11 cellular contexts compared by ENCODE assay signal in the genomic region with DNA sequence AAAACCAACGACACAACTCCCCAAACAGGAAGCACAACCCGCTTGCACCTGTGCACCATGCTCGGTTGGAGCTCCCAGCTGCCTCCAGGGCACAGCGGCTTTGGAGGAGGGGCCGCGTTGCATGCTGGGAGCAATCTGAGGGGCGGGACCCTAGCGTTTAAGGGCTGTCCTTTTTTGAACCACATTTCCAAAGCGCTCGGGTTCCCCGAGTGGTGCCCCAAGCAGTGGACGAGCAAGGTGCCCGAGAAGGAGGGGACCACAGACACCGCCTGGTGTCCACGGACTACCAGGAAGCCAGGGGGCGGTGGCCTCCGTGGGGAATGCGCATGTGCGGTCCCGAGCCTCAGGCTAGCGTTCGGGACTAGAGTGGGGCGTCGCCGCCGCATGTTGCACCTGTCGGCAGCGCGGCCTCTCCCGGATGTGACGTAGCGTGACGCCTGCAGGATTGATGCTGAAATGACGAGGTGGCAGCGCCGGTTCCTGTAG. TPM values are rescaled to one million over a fixed set of nuclear protein-coding genes. Genes with fewer than 3 reads are reported as not detected.
DNase-seq lines count a peak whose midpoint lies in the region; ATAC-seq, FAIRE-seq and TF ChIP-seq lines count a peak whose summit lies in the region.
"Had no signal": no experiment of that assay in that cellular context is flagged by ENCODE, and none has a peak within 500 bp of the region (broad histone marks: within the 10 kb centered on the region; RNA-seq: fewer than 3 reads in every experiment).

No MANE protein-coding gene starts in this region.

- no peak for FAIRE-seq in keratinocyte (lab: Jason Lieb, UNC)
- FAIRE-seq: bronchial epithelial cell had no signal

- no peak for TF ChIP-seq POLR2A in suprapubic skin (IDR thresholded peaks at IDR 0.05)

- DNase-seq in T-helper 2 cell (peak; percentile 17 to 64 (median 36)), keratinocyte (ENCODE audit: low read depth, low spot score) (no peak), suprapubic skin (ENCODE audit: low spot score in 2 of 2) (no peak), NCI-H524 treated with DMSO at 0.1 percent for 48 hours (lab: John Stamatoyannopoulos, UW) (no peak), ureter (ENCODE audit: low spot score) (no peak)
- no peak for DNase-seq in T-helper 2 cell treated with Interferon-gamma antibody and Interleukin-4, amounts not matched to agents 5 μg/mL and 100 μg/mL, for 36 hours (ENCODE audit: low spot score)
- DNase-seq in activated CD8-positive, alpha-beta memory T cell treated with anti-CD3 and anti-CD28 coated beads, Interleukin-2, amount 50 U/mL, for 48 hours: peak; percentile 75
- DNase-seq: right lobe of liver had no signal

- TF ChIP-seq CTCF in keratinocyte (optimal IDR thresholded peaks at IDR 0.05 in 1 of 3, IDR thresholded peaks at IDR 0.05 in 1 of 3, conservative IDR thresholded peaks at IDR 0.05 in 1 of 3; ENCODE audit: extremely low read depth in 1 of 3, insufficient read depth in 2 of 3, low read length in 3 of 3) (no peak), suprapubic skin (IDR thresholded peaks at IDR 0.05) (no peak)

- H3K27me3 Mint-ChIP-seq in T-helper 2 cell treated with Interferon-gamma antibody and Interleukin-4, amounts not matched to agents 5 μg/mL and 100 μg/mL, for 36 hours (ENCODE audit: low read depth): no peaks in the 10 kb centered on the region

- TF ChIP-seq EP300 in suprapubic skin (IDR thresholded peaks at IDR 0.05): no peak

- no peak overlapping the region for H3K27ac ChIP-seq in keratinocyte (ENCODE audit: control insufficient read depth, insufficient read depth, low read length)
- H3K27ac ChIP-seq in suprapubic skin: no peak overlapping the region
- H3K27ac ChIP-seq: right lobe of liver had no signal

- no peaks in the 10 kb centered on the region for H3K4me1 Mint-ChIP-seq in T-helper 2 cell treated with Interferon-gamma antibody and Interleukin-4, amounts not matched to agents 5 μg/mL and 100 μg/mL, for 36 hours (ENCODE audit: low read depth)

- H3K36me3 ChIP-seq in keratinocyte (ENCODE audit: control insufficient read depth in 2 of 2, extremely low read depth in 1 of 2, insufficient read depth in 2 of 2, low read length in 2 of 2) (no peaks in the 10 kb centered on the region), suprapubic skin (no peaks in the 10 kb centered on the region)
- H3K36me3 ChIP-seq: right lobe of liver had no signal

- H3K27me3 ChIP-seq in keratinocyte (ENCODE audit: control insufficient read depth, extremely low read depth, insufficient read depth, low read length) (no peaks in the 10 kb centered on the region), suprapubic skin (no peaks in the 10 kb centered on the region)
- H3K27me3 ChIP-seq: right lobe of liver had no signal

- H3K9me1 ChIP-seq in keratinocyte (ENCODE audit: control insufficient read depth, extremely low read depth, insufficient read depth, low read length): no peaks in the 10 kb centered on the region

- H3K4me2 ChIP-seq in keratinocyte (ENCODE audit: control insufficient read depth, extremely low read depth, insufficient read depth, low read depth, low read length): peak overlapping the region; percentile 5

- no peak overlapping the region for H2AFZ ChIP-seq in keratinocyte (ENCODE audit: control insufficient read depth, low read length)

- no peak overlapping the region for H3K9ac ChIP-seq in keratinocyte (ENCODE audit: control insufficient read depth, extremely low read depth, insufficient read depth, low read length)

- H3K9me3 ChIP-seq in keratinocyte (ENCODE audit: control insufficient read depth, low read depth, low read length): no peaks in the 10 kb centered on the region
- H3K9me3 ChIP-seq in suprapubic skin: no peaks in the 10 kb centered on the region
- H3K9me3 ChIP-seq: right lobe of liver had no signal

- no peak for ATAC-seq in HG02610 (IDR thresholded peaks at IDR 0.05; ENCODE audit: unreplicated experiment)

- H3K79me2 ChIP-seq in keratinocyte (ENCODE audit: control insufficient read depth, insufficient read depth, low read length): no peaks in the 10 kb centered on the region

- H3K4me3 ChIP-seq in keratinocyte (ENCODE audit: control insufficient read depth in 2 of 3, extremely low read depth in 1 of 3, insufficient read depth in 2 of 3, low read depth in 1 of 3, low read length in 3 of 3) (peak overlapping the region in 1 of 3 experiments; percentile 20), suprapubic skin (peak overlapping the region; percentile 40)
- H3K4me3 ChIP-seq: right lobe of liver had no signal

- dilution Hi-C loops in keratinocyte (cut with MboI; ENCODE audit: extremely low pct_ligation_motif_present, low sequenced_read_pairs): no loop called here

- H3K36me3 Mint-ChIP-seq in T-helper 2 cell treated with Interferon-gamma antibody and Interleukin-4, amounts not matched to agents 5 μg/mL and 100 μg/mL, for 36 hours (ENCODE audit: low read depth): no peaks in the 10 kb centered on the region

- peaks cover 5% of the 10 kb centered on the region for H3K9me3 Mint-ChIP-seq in T-helper 2 cell treated with Interferon-gamma antibody and Interleukin-4, amounts not matched to agents 5 μg/mL and 100 μg/mL, for 36 hours

- H3K4me3 Mint-ChIP-seq in T-helper 2 cell treated with Interferon-gamma antibody and Interleukin-4, amounts not matched to agents 5 μg/mL and 100 μg/mL, for 36 hours: no peak overlapping the region

- H4K20me1 ChIP-seq in keratinocyte (ENCODE audit: control insufficient read depth, extremely low read depth, insufficient read depth, low read length): no peaks in the 10 kb centered on the region

- no peak overlapping the region for H3K27ac Mint-ChIP-seq in T-helper 2 cell treated with Interferon-gamma antibody and Interleukin-4, amounts not matched to agents 5 μg/mL and 100 μg/mL, for 36 hours

- H3K4me1 ChIP-seq in keratinocyte (ENCODE audit: control insufficient read depth, extremely low read depth, insufficient read depth, low read length) (no peaks in the 10 kb centered on the region), suprapubic skin (peaks cover 9% of the 10 kb centered on the region)
- H3K4me1 ChIP-seq: right lobe of liver had no signal

- 44% methylated on average over 23 of the region's 36 CpGs for WGBS in suprapubic skin

RNA-seq across cellular contexts. Expression of gene ZNF57, which starts 11.9 kb away (rescaled TPM):
- polyA plus RNA-seq in keratinocyte: 9.4 to 10.1 TPM (median 9.7 TPM) in 3 replicates
- 13.6 TPM for polyA plus RNA-seq in keratinocyte (2011; ENCODE audit: low read depth)
- polyA plus RNA-seq in keratinocyte (2011; cell fraction: cytosol; rRNA removed): 5.2 and 9.5 TPM in 2 replicates
- polyA plus RNA-seq in keratinocyte (2011; cell fraction: nucleus; rRNA removed): 10.3 and 10.9 TPM in 2 replicates
- 6.6 and 16.9 TPM in 2 replicates for polyA plus RNA-seq in keratinocyte (2012; ENCODE audit: low replicate concordance)
- polyA minus RNA-seq in keratinocyte: 3.3 to 15.6 TPM (median 15.3 TPM) in 3 replicates
- 8.6 TPM for polyA minus RNA-seq in keratinocyte (2011; cell fraction: cytosol; rRNA and poly(A)+ RNA removed)
- 6.0 and 9.4 TPM in 2 replicates for polyA minus RNA-seq in keratinocyte (2011; cell fraction: nucleus; rRNA and poly(A)+ RNA removed)
- total RNA-seq in suprapubic skin: 10 to 100 TPM; 16.2 to 46.2 (median 23.4) TPM
- 9.6 TPM for total RNA-seq in ureter

RNA-seq across cellular contexts. Expression of gene ZNF556, which starts 21.6 kb away (rescaled TPM):
- 0.01 to 0.05 TPM in 2 of 3 replicates, not detected in the other for polyA plus RNA-seq in keratinocyte
- 0.19 TPM for polyA plus RNA-seq in keratinocyte (2011; ENCODE audit: low read depth)
- polyA plus RNA-seq in keratinocyte (2011; cell fraction: cytosol; rRNA removed): not detected in 2 replicates
- polyA plus RNA-seq in keratinocyte (2011; cell fraction: nucleus; rRNA removed): 0.05 TPM in 1 of 2 replicates, not detected in the other
- not detected in 2 replicates for polyA plus RNA-seq in keratinocyte (2012; ENCODE audit: low replicate concordance)
- polyA minus RNA-seq in keratinocyte: 0.03 to 0.10 TPM in 2 of 3 replicates, not detected in the other
- not detected for polyA minus RNA-seq in keratinocyte (2011; cell fraction: cytosol; rRNA and poly(A)+ RNA removed)
- not detected in 2 replicates for polyA minus RNA-seq in keratinocyte (2011; cell fraction: nucleus; rRNA and poly(A)+ RNA removed)
- not detected for total RNA-seq in suprapubic skin
- total RNA-seq in ureter: not detected
- total RNA-seq: right lobe of liver had no signal
- polyA plus RNA-seq: AG04450 had no signal

RNA-seq across cellular contexts. Expression of gene ZNF555, which starts 47.5 kb away (rescaled TPM):
- polyA plus RNA-seq in keratinocyte: 3.3 to 4.3 TPM (median 3.9 TPM) in 3 replicates
- polyA plus RNA-seq in keratinocyte (2011; ENCODE audit: low read depth): 1.2 TPM
- polyA plus RNA-seq in keratinocyte (2011; cell fraction: cytosol; rRNA removed): 1.6 and 3.7 TPM in 2 replicates
- polyA plus RNA-seq in keratinocyte (2011; cell fraction: nucleus; rRNA removed): 6.0 TPM in 2 replicates
- 3.0 and 4.6 TPM in 2 replicates for polyA plus RNA-seq in keratinocyte (2012; ENCODE audit: low replicate concordance)
- polyA minus RNA-seq in keratinocyte: 2.3 to 5.9 TPM (median 4.9 TPM) in 3 replicates
- 4.2 TPM for polyA minus RNA-seq in keratinocyte (2011; cell fraction: cytosol; rRNA and poly(A)+ RNA removed)
- polyA minus RNA-seq in keratinocyte (2011; cell fraction: nucleus; rRNA and poly(A)+ RNA removed): 2.1 and 7.1 TPM in 2 replicates
- total RNA-seq in suprapubic skin (1 to 10 TPM; 2.5 to 7.6 (median 4.5) TPM), ureter (7.8 TPM)

RNA-seq across cellular contexts. Expression of gene ZNF77, which starts 56.0 kb away (rescaled TPM):
- polyA plus RNA-seq in keratinocyte: 4.7 to 6.0 TPM (median 5.2 TPM) in 3 replicates
- 4.2 TPM for polyA plus RNA-seq in keratinocyte (2011; ENCODE audit: low read depth)
- 2.6 and 4.2 TPM in 2 replicates for polyA plus RNA-seq in keratinocyte (2011; cell fraction: cytosol; rRNA removed)
- 9.4 and 10.1 TPM in 2 replicates for polyA plus RNA-seq in keratinocyte (2011; cell fraction: nucleus; rRNA removed)
- polyA plus RNA-seq in keratinocyte (2012; ENCODE audit: low replicate concordance): 2.3 and 4.3 TPM in 2 replicates
- polyA minus RNA-seq in keratinocyte: 2.6 to 5.5 TPM (median 5.2 TPM) in 3 replicates
- 3.5 TPM for polyA minus RNA-seq in keratinocyte (2011; cell fraction: cytosol; rRNA and poly(A)+ RNA removed)
- 2.7 and 5.6 TPM in 2 replicates for polyA minus RNA-seq in keratinocyte (2011; cell fraction: nucleus; rRNA and poly(A)+ RNA removed)
- 1 to 10 TPM; 2.8 to 5.6 (median 3.9) TPM for total RNA-seq in suprapubic skin
- 6.6 TPM for total RNA-seq in ureter

Comparison
In these comparisons a context has a peak if more than half of its experiments do, and no peak if none do; other contexts are left out.
1. DNase-seq: peak in T-helper 2 cell (5 of 5) and activated CD8-positive, alpha-beta memory T cell treated with anti-CD3 and anti-CD28 coated beads, Interleukin-2, amount 50 U/mL, for 48 hours (single experiment); none in T-helper 2 cell treated with Interferon-gamma antibody and Interleukin-4, amounts not matched to agents 5 μg/mL and 100 μg/mL, for 36 hours (single experiment), keratinocyte (single experiment), suprapubic skin (0 of 2), NCI-H524 treated with DMSO at 0.1 percent for 48 hours (single experiment) and ureter (single experiment).